In the genomic region with DNA sequence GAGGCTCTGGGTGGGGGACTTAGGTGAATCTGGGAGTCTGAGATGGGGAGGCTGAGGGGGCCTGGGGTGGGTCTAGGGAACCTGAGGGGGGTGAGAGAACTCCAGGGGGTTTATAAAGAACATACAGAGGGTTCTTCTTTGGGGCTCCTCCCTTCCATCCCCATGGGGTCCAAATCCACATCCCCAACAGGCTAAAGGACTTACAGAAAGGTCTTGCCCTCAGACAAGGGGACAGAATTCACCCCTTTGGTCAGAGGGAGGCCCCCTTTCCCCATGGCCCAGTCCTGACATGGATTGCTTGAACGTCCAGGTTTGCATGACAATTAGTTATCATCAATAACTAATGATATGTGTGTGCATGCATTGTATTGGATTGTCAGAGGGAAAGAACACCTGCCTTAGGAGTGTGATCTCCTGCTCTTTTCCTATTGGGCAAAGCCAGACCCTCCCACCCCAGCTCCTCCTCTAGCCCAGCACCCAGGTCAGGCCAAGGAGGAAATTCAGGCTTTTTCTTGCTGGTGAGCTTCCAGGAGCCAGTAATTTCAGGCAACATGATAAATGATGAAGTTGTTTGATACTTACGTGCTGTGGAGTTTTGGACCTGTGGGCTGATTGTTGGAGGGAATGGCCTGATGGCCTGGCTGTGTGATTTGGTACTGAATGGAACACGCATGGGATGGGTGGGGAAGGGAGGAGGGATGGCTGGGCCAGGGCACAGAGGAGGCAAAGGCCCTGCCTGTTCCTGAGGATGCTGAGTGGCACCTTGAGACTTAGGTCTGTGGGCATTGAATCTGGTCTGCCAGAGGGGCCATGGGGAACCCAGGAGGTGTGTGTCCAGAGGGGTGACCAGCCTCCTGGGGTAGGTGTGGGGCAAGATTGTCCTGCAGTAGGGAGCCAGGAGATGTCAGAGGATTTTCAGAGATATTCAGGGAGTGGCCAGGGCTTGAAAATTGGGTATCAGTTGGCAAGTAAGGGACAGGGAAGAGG, we compare ENCODE assay signal across 2 cellular contexts.
TF ChIP-seq lines count a peak whose summit lies in the region.

No MANE protein-coding gene starts in this region.

TF ChIP-seq in SK-N-SH, 30 proteins besides CTCF, POLR2A, EP300 and RAD21 (continued from another document):
- TF ChIP-seq GABPA (IDR thresholded peaks at IDR 0.05; ENCODE audit: low read depth) = no peak
- TF ChIP-seq, protein P1, sequence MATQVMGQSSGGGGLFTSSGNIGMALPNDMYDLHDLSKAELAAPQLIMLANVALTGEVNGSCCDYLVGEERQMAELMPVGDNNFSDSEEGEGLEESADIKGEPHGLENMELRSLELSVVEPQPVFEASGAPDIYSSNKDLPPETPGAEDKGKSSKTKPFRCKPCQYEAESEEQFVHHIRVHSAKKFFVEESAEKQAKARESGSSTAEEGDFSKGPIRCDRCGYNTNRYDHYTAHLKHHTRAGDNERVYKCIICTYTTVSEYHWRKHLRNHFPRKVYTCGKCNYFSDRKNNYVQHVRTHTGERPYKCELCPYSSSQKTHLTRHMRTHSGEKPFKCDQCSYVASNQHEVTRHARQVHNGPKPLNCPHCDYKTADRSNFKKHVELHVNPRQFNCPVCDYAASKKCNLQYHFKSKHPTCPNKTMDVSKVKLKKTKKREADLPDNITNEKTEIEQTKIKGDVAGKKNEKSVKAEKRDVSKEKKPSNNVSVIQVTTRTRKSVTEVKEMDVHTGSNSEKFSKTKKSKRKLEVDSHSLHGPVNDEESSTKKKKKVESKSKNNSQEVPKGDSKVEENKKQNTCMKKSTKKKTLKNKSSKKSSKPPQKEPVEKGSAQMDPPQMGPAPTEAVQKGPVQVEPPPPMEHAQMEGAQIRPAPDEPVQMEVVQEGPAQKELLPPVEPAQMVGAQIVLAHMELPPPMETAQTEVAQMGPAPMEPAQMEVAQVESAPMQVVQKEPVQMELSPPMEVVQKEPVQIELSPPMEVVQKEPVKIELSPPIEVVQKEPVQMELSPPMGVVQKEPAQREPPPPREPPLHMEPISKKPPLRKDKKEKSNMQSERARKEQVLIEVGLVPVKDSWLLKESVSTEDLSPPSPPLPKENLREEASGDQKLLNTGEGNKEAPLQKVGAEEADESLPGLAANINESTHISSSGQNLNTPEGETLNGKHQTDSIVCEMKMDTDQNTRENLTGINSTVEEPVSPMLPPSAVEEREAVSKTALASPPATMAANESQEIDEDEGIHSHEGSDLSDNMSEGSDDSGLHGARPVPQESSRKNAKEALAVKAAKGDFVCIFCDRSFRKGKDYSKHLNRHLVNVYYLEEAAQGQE (IDR thresholded peaks at IDR 0.05; ENCODE audit: low read depth, low read length) = no peak
- no peak for TF ChIP-seq NFIC (IDR thresholded peaks at IDR 0.05; ENCODE audit: borderline replicate concordance)
- no peak for TF ChIP-seq NRF1 (IDR thresholded peaks at IDR 0.05; ENCODE audit: low read depth, low read length)
- TF ChIP-seq CHD2 (IDR thresholded peaks at IDR 0.05; ENCODE audit: low read length, partially characterized antibody) = no peak

TF ChIP-seq in SK-N-SH treated with all-trans-retinoic acid at 6 μM for 48 hours, 23 proteins besides CTCF, POLR2A, EP300 and RAD21 (continued from another document):
- TF ChIP-seq, protein P2, sequence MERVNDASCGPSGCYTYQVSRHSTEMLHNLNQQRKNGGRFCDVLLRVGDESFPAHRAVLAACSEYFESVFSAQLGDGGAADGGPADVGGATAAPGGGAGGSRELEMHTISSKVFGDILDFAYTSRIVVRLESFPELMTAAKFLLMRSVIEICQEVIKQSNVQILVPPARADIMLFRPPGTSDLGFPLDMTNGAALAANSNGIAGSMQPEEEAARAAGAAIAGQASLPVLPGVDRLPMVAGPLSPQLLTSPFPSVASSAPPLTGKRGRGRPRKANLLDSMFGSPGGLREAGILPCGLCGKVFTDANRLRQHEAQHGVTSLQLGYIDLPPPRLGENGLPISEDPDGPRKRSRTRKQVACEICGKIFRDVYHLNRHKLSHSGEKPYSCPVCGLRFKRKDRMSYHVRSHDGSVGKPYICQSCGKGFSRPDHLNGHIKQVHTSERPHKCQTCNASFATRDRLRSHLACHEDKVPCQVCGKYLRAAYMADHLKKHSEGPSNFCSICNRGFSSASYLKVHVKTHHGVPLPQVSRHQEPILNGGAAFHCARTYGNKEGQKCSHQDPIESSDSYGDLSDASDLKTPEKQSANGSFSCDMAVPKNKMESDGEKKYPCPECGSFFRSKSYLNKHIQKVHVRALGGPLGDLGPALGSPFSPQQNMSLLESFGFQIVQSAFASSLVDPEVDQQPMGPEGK (CRISPR knock-in tag; IDR thresholded peaks at IDR 0.05; ENCODE audit: borderline replicate concordance) = no peak
- TF ChIP-seq, protein P3, sequence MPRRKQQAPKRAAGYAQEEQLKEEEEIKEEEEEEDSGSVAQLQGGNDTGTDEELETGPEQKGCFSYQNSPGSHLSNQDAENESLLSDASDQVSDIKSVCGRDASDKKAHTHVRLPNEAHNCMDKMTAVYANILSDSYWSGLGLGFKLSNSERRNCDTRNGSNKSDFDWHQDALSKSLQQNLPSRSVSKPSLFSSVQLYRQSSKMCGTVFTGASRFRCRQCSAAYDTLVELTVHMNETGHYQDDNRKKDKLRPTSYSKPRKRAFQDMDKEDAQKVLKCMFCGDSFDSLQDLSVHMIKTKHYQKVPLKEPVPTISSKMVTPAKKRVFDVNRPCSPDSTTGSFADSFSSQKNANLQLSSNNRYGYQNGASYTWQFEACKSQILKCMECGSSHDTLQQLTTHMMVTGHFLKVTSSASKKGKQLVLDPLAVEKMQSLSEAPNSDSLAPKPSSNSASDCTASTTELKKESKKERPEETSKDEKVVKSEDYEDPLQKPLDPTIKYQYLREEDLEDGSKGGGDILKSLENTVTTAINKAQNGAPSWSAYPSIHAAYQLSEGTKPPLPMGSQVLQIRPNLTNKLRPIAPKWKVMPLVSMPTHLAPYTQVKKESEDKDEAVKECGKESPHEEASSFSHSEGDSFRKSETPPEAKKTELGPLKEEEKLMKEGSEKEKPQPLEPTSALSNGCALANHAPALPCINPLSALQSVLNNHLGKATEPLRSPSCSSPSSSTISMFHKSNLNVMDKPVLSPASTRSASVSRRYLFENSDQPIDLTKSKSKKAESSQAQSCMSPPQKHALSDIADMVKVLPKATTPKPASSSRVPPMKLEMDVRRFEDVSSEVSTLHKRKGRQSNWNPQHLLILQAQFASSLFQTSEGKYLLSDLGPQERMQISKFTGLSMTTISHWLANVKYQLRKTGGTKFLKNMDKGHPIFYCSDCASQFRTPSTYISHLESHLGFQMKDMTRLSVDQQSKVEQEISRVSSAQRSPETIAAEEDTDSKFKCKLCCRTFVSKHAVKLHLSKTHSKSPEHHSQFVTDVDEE (CRISPR knock-in tag; IDR thresholded peaks at IDR 0.05) = no peak
- TF ChIP-seq TOX (CRISPR knock-in tag; IDR thresholded peaks at IDR 0.05; ENCODE audit: borderline replicate concordance) = no peak
- TF ChIP-seq CSDC2 (CRISPR knock-in tag; IDR thresholded peaks at IDR 0.05) = no peak
- TF ChIP-seq ZC3H10 (CRISPR knock-in tag; IDR thresholded peaks at IDR 0.05) = no peak
- TF ChIP-seq, protein P4, sequence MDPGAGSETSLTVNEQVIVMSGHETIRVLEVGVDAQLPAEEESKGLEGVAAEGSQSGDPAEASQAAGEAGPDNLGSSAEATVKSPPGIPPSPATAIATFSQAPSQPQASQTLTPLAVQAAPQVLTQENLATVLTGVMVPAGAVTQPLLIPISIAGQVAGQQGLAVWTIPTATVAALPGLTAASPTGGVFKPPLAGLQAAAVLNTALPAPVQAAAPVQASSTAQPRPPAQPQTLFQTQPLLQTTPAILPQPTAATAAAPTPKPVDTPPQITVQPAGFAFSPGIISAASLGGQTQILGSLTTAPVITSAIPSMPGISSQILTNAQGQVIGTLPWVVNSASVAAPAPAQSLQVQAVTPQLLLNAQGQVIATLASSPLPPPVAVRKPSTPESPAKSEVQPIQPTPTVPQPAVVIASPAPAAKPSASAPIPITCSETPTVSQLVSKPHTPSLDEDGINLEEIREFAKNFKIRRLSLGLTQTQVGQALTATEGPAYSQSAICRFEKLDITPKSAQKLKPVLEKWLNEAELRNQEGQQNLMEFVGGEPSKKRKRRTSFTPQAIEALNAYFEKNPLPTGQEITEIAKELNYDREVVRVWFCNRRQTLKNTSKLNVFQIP (CRISPR knock-in tag; IDR thresholded peaks at IDR 0.05; ENCODE audit: borderline replicate concordance, low read depth) = no peak
- no peak for TF ChIP-seq SNAI2 (CRISPR knock-in tag; IDR thresholded peaks at IDR 0.05)
- no peak for TF ChIP-seq PPARA (CRISPR knock-in tag; IDR thresholded peaks at IDR 0.05; ENCODE audit: borderline replicate concordance)
- TF ChIP-seq BACH2 (CRISPR knock-in tag; IDR thresholded peaks at IDR 0.05; ENCODE audit: borderline replicate concordance) = no peak
- TF ChIP-seq GLIS3 (CRISPR knock-in tag; IDR thresholded peaks at IDR 0.05) = no peak
- no peak for TF ChIP-seq ARNTL (CRISPR knock-in tag; IDR thresholded peaks at IDR 0.05; ENCODE audit: borderline replicate concordance, low read depth)
- TF ChIP-seq RARB (CRISPR knock-in tag; IDR thresholded peaks at IDR 0.05) = no peak
- TF ChIP-seq ZNF565 (CRISPR knock-in tag; conservative IDR thresholded peaks at IDR 0.05; ENCODE audit: low read depth) = no peak
- TF ChIP-seq ESRRG (CRISPR knock-in tag; IDR thresholded peaks at IDR 0.05) = no peak
